ENCODE assay signal across 21 cellular contexts in genomic region chr9:94703488-94704140, GRCh38.
"Had no signal": no experiment of that assay in that cellular context is flagged by ENCODE, and none has a peak within 500 bp of the region (broad histone marks: within the 10 kb centered on the region; RNA-seq: fewer than 3 reads in every experiment).

No MANE protein-coding gene starts in this region.

- H3K27ac ChIP-seq: cardiac muscle cell, foreskin keratinocyte, tibial artery, WERI-Rb-1 had no signal

- H3K27ac Mint-ChIP-seq: activated CD8-positive, alpha-beta memory T cell treated with anti-CD3 and anti-CD28 coated beads, Interleukin-2, amount 10 ng/mL, durations not matched to agents 7 days and 5 days; activated CD8-positive, alpha-beta T cell treated with anti-CD3 and anti-CD28 coated beads for 36 hours; activated naive CD8-positive, alpha-beta T cell treated with anti-CD3 and anti-CD28 coated beads, Interleukin-2, amount 50 U/mL, for 24 hours; activated T-helper 1 cell treated with anti-CD3 and anti-CD28 coated beads, Interleukin-12 subunit alpha, Interleukin-12 subunit beta, Interleukin-2, Interleukin-4 antibody, amounts not matched to agents 30 ng/mL and 10 ng/mL and 1 ng/mL, durations not matched to agents 14 hours and 24 hours and 36 hours; memory B cell; stimulated activated naive CD8-positive, alpha-beta T cell treated with anti-CD3 and anti-CD28 coated beads, Interleukin-15, amount 100 ng/mL, for 72 hours; T-cell; T-helper 2 cell treated with Interferon-gamma antibody and Interleukin-4, amounts not matched to agents 5 μg/mL and 100 μg/mL, for 36 hours had no signal

- H3K36me3 Mint-ChIP-seq: activated CD8-positive, alpha-beta memory T cell treated with anti-CD3 and anti-CD28 coated beads, Interleukin-2, amount 10 ng/mL, durations not matched to agents 7 days and 5 days; memory B cell; T-cell had no signal

- H3K9me3 ChIP-seq: body of pancreas, tibial artery had no signal

- DNase-seq: activated CD4-positive, alpha-beta T cell treated with anti-CD3 and anti-CD28 coated beads, Interleukin-2, amount 10 ng/mL, durations not matched to agents 7 days and 5 days; activated CD4-positive, CD25-positive, alpha-beta regulatory T cell treated with anti-CD3 and anti-CD28 coated beads, Interleukin-2, amount 50 U/mL, for 72 hours; activated CD8-positive, alpha-beta memory T cell treated with anti-CD3 and anti-CD28 coated beads, Interleukin-2, amount 10 ng/mL, durations not matched to agents 7 days and 5 days; activated CD8-positive, alpha-beta T cell treated with anti-CD3 and anti-CD28 coated beads for 36 hours; activated gamma-delta T cell; activated naive CD4-positive, alpha-beta T cell treated with anti-CD3 and anti-CD28 coated beads, Interleukin-2, amount 50 U/mL, for 16 hours; activated naive CD8-positive, alpha-beta T cell treated with anti-CD3 and anti-CD28 coated beads, Interleukin-2, amount 50 U/mL, for 24 hours; body of pancreas; cortex of kidney; erythroblast; foreskin keratinocyte; retina; stimulated activated CD4-positive, alpha-beta T cell treated with anti-CD3 and anti-CD28 coated beads, Interleukin-1b, Interleukin-23, amount 100 ng/mL, for 48 hours; stimulated activated naive CD8-positive, alpha-beta T cell treated with anti-CD3 and anti-CD28 coated beads, Interleukin-15, amount 100 ng/mL, for 72 hours; T-cell; tibial artery; WERI-Rb-1 had no signal

- H3K9me3 Mint-ChIP-seq: activated CD4-positive, alpha-beta T cell treated with anti-CD3 and anti-CD28 coated beads, Interleukin-2, amount 10 ng/mL, durations not matched to agents 7 days and 5 days; activated CD8-positive, alpha-beta T cell treated with anti-CD3 and anti-CD28 coated beads for 36 hours; activated naive CD8-positive, alpha-beta T cell treated with anti-CD3 and anti-CD28 coated beads, Interleukin-2, amount 50 U/mL, for 24 hours; activated T-helper 1 cell treated with anti-CD3 and anti-CD28 coated beads, Interleukin-12 subunit alpha, Interleukin-12 subunit beta, Interleukin-2, Interleukin-4 antibody, amounts not matched to agents 30 ng/mL and 10 ng/mL and 1 ng/mL, durations not matched to agents 14 hours and 24 hours and 36 hours; memory B cell; stimulated activated naive CD8-positive, alpha-beta T cell treated with anti-CD3 and anti-CD28 coated beads, Interleukin-15, amount 100 ng/mL, for 72 hours; T-cell; T-helper 2 cell treated with Interferon-gamma antibody and Interleukin-4, amounts not matched to agents 5 μg/mL and 100 μg/mL, for 36 hours had no signal

- H3K4me1 Mint-ChIP-seq: activated CD4-positive, alpha-beta T cell treated with anti-CD3 and anti-CD28 coated beads, Interleukin-2, amount 10 ng/mL, durations not matched to agents 7 days and 5 days; activated CD8-positive, alpha-beta memory T cell treated with anti-CD3 and anti-CD28 coated beads, Interleukin-2, amount 10 ng/mL, durations not matched to agents 7 days and 5 days; activated naive CD8-positive, alpha-beta T cell treated with anti-CD3 and anti-CD28 coated beads, Interleukin-2, amount 50 U/mL, for 24 hours; memory B cell; stimulated activated naive CD8-positive, alpha-beta T cell treated with anti-CD3 and anti-CD28 coated beads, Interleukin-15, amount 100 ng/mL, for 72 hours; T-cell had no signal

- ATAC-seq: activated CD8-positive, alpha-beta memory T cell treated with anti-CD3 and anti-CD28 coated beads, Interleukin-2, amount 10 ng/mL, durations not matched to agents 7 days and 5 days; activated CD8-positive, alpha-beta T cell treated with anti-CD3 and anti-CD28 coated beads for 36 hours; activated naive CD8-positive, alpha-beta T cell treated with anti-CD3 and anti-CD28 coated beads, Interleukin-2, amount 50 U/mL, for 24 hours; body of pancreas; foreskin keratinocyte; stimulated activated naive CD8-positive, alpha-beta T cell treated with anti-CD3 and anti-CD28 coated beads, Interleukin-15, amount 100 ng/mL, for 72 hours; T-cell had no signal

- H3K4me1 ChIP-seq: body of pancreas, foreskin keratinocyte, tibial artery had no signal

- H3K36me3 ChIP-seq: cardiac muscle cell, tibial artery, WERI-Rb-1 had no signal

- H3K4me3 ChIP-seq: body of pancreas, cardiac muscle cell, tibial artery had no signal

- H3K27me3 ChIP-seq: body of pancreas, cardiac muscle cell, tibial artery had no signal

- H3K4me3 Mint-ChIP-seq: activated CD4-positive, alpha-beta T cell treated with anti-CD3 and anti-CD28 coated beads, Interleukin-2, amount 10 ng/mL, durations not matched to agents 7 days and 5 days; activated CD8-positive, alpha-beta memory T cell treated with anti-CD3 and anti-CD28 coated beads, Interleukin-2, amount 10 ng/mL, durations not matched to agents 7 days and 5 days; activated CD8-positive, alpha-beta T cell treated with anti-CD3 and anti-CD28 coated beads for 36 hours; activated naive CD8-positive, alpha-beta T cell treated with anti-CD3 and anti-CD28 coated beads, Interleukin-2, amount 50 U/mL, for 24 hours; activated T-helper 1 cell treated with anti-CD3 and anti-CD28 coated beads, Interleukin-12 subunit alpha, Interleukin-12 subunit beta, Interleukin-2, Interleukin-4 antibody, amounts not matched to agents 30 ng/mL and 10 ng/mL and 1 ng/mL, durations not matched to agents 14 hours and 24 hours and 36 hours; memory B cell; stimulated activated naive CD8-positive, alpha-beta T cell treated with anti-CD3 and anti-CD28 coated beads, Interleukin-15, amount 100 ng/mL, for 72 hours; T-cell; T-helper 2 cell treated with Interferon-gamma antibody and Interleukin-4, amounts not matched to agents 5 μg/mL and 100 μg/mL, for 36 hours had no signal
